ENCODE assay signal across 18 cellular contexts in genomic region chr14:44564908-44565307, GRCh38. TPM values are rescaled to one million over a fixed set of nuclear protein-coding genes. Genes with fewer than 3 reads are reported as not detected.
"Had no signal": no experiment of that assay in that cellular context is flagged by ENCODE, and none has a peak within 500 bp of the region (broad histone marks: within the 10 kb centered on the region; RNA-seq: fewer than 3 reads in every experiment).

No MANE protein-coding gene starts in this region.

- H3K79me2 ChIP-seq: parathyroid adenoma had no signal

- H3K27me3 ChIP-seq: foreskin keratinocyte, stomach had no signal

- H3K4me1 ChIP-seq: foreskin keratinocyte, left ventricle myocardium inferior, parathyroid adenoma, stomach had no signal

- DNase-seq: activated CD4-positive, alpha-beta T cell treated with anti-CD3 and anti-CD28 coated beads for 4 hours; activated CD8-positive, alpha-beta memory T cell treated with anti-CD3 and anti-CD28 coated beads for 24 hours; activated naive CD4-positive, alpha-beta T cell treated with Interleukin-2 at 50 U/mL for 16 hours; activated naive CD8-positive, alpha-beta T cell treated with anti-CD3 and anti-CD28 coated beads, Interleukin-2, amount 50 U/mL, for 24 hours; cerebellar nuclear complex; foreskin keratinocyte; head of caudate nucleus; left ventricle myocardium inferior; retina; stomach; T-cell had no signal

- H3K9ac ChIP-seq: parathyroid adenoma had no signal

- H3K36me3 ChIP-seq: left ventricle myocardium inferior, stomach had no signal

- H3K27ac ChIP-seq: foreskin keratinocyte, left ventricle myocardium inferior, parathyroid adenoma, stomach, VCaP had no signal

- ATAC-seq: activated naive CD8-positive, alpha-beta T cell treated with anti-CD3 and anti-CD28 coated beads, Interleukin-2, amount 50 U/mL, for 24 hours; foreskin keratinocyte; T-cell had no signal

- H2AFZ ChIP-seq: parathyroid adenoma had no signal

- H3K4me3 ChIP-seq: left ventricle myocardium inferior, stomach had no signal

RNA-seq across cellular contexts. Expression of gene FSCB, which starts 57.8 kb away (rescaled TPM):
- total RNA-seq: epithelial cell of proximal tubule, foreskin keratinocyte, left ventricle myocardium inferior, mesenteric fat pad, myocyte, neural crest cell, skeletal muscle tissue, T-cell had no signal
